Comparison of ENCODE assay signal across 21 cellular contexts in the genomic region with DNA sequence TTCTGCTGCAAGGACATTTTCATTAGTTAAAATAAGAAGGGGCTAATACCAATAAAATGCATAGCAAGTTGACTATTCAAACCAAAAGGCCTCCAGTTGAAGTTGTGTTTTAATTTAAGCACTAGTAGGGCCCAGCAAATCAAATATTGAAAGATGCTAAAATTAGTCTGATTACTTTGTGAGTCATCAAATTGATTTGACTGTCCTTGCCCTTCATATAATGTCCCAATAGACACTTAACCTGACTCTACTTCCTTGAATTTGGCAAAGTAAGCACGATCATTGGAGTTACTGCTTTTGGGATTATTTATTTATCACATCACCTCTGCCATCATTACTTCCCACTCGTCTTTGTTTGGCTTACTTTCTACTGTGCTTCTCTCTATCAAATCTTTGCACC.
"Had no signal": no experiment of that assay in that cellular context is flagged by ENCODE, and none has a peak within 500 bp of the region (broad histone marks: within the 10 kb centered on the region; RNA-seq: fewer than 3 reads in every experiment).

No MANE protein-coding gene starts in this region.

- H3K27ac ChIP-seq: adrenal gland, body of pancreas, breast epithelium, Peyer's patch, SJSA1 had no signal

- H3K4me3 ChIP-seq: adrenal gland, body of pancreas, breast epithelium, Peyer's patch, SJSA1 had no signal

- H3K9me3 ChIP-seq: adrenal gland, body of pancreas, breast epithelium, Peyer's patch, SJSA1, SK-N-SH had no signal

- H3K36me3 ChIP-seq: adrenal gland, breast epithelium, Peyer's patch, SJSA1 had no signal

- DNase-seq: activated CD4-positive, alpha-beta memory T cell treated with anti-CD3 and anti-CD28 coated beads for 36 hours; activated CD4-positive, alpha-beta T cell treated with anti-CD3 and anti-CD28 coated beads for 36 hours; activated CD4-positive, alpha-beta T cell treated with anti-CD3 and anti-CD28 coated beads, Interleukin-2, amount 10 ng/mL, durations not matched to agents 7 days and 5 days; activated CD8-positive, alpha-beta memory T cell treated with anti-CD3 and anti-CD28 coated beads, Interleukin-2, amount 50 U/mL, for 4 hours; activated gamma-delta T cell treated with Interleukin-2 at 50 U/mL for 16 hours; activated naive CD4-positive, alpha-beta T cell treated with anti-CD3 and anti-CD28 coated beads for 36 hours; activated T-cell treated with anti-CD3 and anti-CD28 coated beads for 4 hours; activated T-cell treated with anti-CD3 and anti-CD28 coated beads, Interleukin-2, amount 50 U/mL, for 4 hours; adrenal gland; body of pancreas; Karpas-422; NCI-H1048; NCI-H1105 treated with DMSO at 0.1 percent for 48 hours; NCI-H1436; NCI-H2081 treated with DMSO at 0.1 percent for 48 hours; Peyer's patch; RPMI8226; SHP77 treated with DMSO at 0.1 percent for 48 hours; SK-N-SH had no signal

- H3K4me1 ChIP-seq: adrenal gland, breast epithelium, Peyer's patch had no signal

- H3K27me3 ChIP-seq: adrenal gland, body of pancreas, breast epithelium, Peyer's patch, SJSA1 had no signal
